Comparison of ENCODE assay signal across 13 cellular contexts in genomic region chr3:150094150-150094932, GRCh38.
DNase-seq lines count a peak whose midpoint lies in the region; ATAC-seq, FAIRE-seq and TF ChIP-seq lines count a peak whose summit lies in the region.
"Had no signal": no experiment of that assay in that cellular context is flagged by ENCODE, and none has a peak within 500 bp of the region (broad histone marks: within the 10 kb centered on the region; RNA-seq: fewer than 3 reads in every experiment).

No MANE protein-coding gene starts in this region.

- ATAC-seq in psoas muscle: peak; percentile 93 to 95 (median 94)
- ATAC-seq: A549, T-cell had no signal

- H3K79me2 ChIP-seq in astrocyte (ENCODE audit: insufficient read depth, low read length): no peaks in the 10 kb centered on the region

- H3K36me3 Mint-ChIP-seq in astrocyte (ENCODE audit: low read depth, unreplicated experiment): no peaks in the 10 kb centered on the region
- H3K36me3 Mint-ChIP-seq: mesothelial cell of epicardium, T-cell had no signal

- H3K4me3 ChIP-seq in astrocyte (ENCODE audit: insufficient read depth, low read depth, low read length) (no peak overlapping the region), psoas muscle (no peak overlapping the region), testis (no peak overlapping the region), neuronal stem cell (ENCODE audit: low read length in 2 of 2) (no peak overlapping the region)
- H3K4me3 ChIP-seq: A549, sigmoid colon had no signal

- H4K20me1 ChIP-seq in astrocyte (ENCODE audit: insufficient read depth, low read length): no peaks in the 10 kb centered on the region

- H3K27ac ChIP-seq in astrocyte (ENCODE audit: low read depth, low read length): no peak overlapping the region
- peak overlapping the region; percentile 90 for H3K27ac ChIP-seq in psoas muscle
- H3K27ac ChIP-seq in testis: no peak overlapping the region
- H3K27ac ChIP-seq in neuronal stem cell (replicated peaks; ENCODE audit: low read length): no peak overlapping the region
- H3K27ac ChIP-seq: A549, sigmoid colon had no signal

- no peak overlapping the region for H4K91ac ChIP-seq in neuronal stem cell (ENCODE audit: low read depth, low read length, poor library complexity)

- H2BK120ac ChIP-seq in neuronal stem cell (ENCODE audit: low read depth, low read length): no peak overlapping the region

- H2BK15ac ChIP-seq in neuronal stem cell (ENCODE audit: low read length): no peak overlapping the region

- H3K4me2 ChIP-seq in astrocyte (ENCODE audit: low read length) (peak overlapping the region; percentile 6), neuronal stem cell (ENCODE audit: insufficient read depth, low read length, poor library complexity, severe bottlenecking) (no peak overlapping the region)
- H3K4me2 ChIP-seq: A549 had no signal

- H3K4me1 Mint-ChIP-seq in astrocyte (ENCODE audit: low read depth, unreplicated experiment): peaks cover 26% of the 10 kb centered on the region
- H3K4me1 Mint-ChIP-seq: mesothelial cell of epicardium, T-cell had no signal

- no peak overlapping the region for H2AK5ac ChIP-seq in neuronal stem cell (ENCODE audit: low read depth, low read length)

- H3K4me1 ChIP-seq in astrocyte (ENCODE audit: insufficient read depth, low read length): peaks cover 24% of the 10 kb centered on the region
- H3K4me1 ChIP-seq in psoas muscle: peaks cover 55% of the 10 kb centered on the region
- no peaks in the 10 kb centered on the region for H3K4me1 ChIP-seq in testis
- peaks cover 3 to 15% of the 10 kb centered on the region in 2 donors for H3K4me1 ChIP-seq in neuronal stem cell (ENCODE audit: control insufficient read depth in 2 of 2, insufficient read depth in 1 of 2, low read depth in 1 of 2, low read length in 2 of 2)
- H3K4me1 ChIP-seq: A549 had no signal

- no peak overlapping the region for H4K8ac ChIP-seq in neuronal stem cell (ENCODE audit: low read depth, low read length)

- H3K9ac ChIP-seq in astrocyte (ENCODE audit: low read length) (no peak overlapping the region), neuronal stem cell (ENCODE audit: low read depth, low read length, poor library complexity) (no peak overlapping the region)

- no peaks in the 10 kb centered on the region for H3K79me1 ChIP-seq in neuronal stem cell (ENCODE audit: low read depth, low read length)

- no peak overlapping the region for H3K4me3 Mint-ChIP-seq in astrocyte (ENCODE audit: unreplicated experiment)
- H3K4me3 Mint-ChIP-seq: mesothelial cell of epicardium, T-cell had no signal

- DNase-seq in NCI-H2171 treated with DMSO at 0.1 percent for 48 hours (lab: John Stamatoyannopoulos, UW) (peak; percentile 39), NCI-H2171 (lab: John Stamatoyannopoulos, UW) (no peak), NCI-H1436 treated with DMSO at 0.1 percent for 48 hours (lab: John Stamatoyannopoulos, UW) (peak; percentile 33), astrocyte (ENCODE audit: low read depth) (no peak), psoas muscle (peak; percentile 67 to 91), occipital lobe (lab: John Stamatoyannopoulos, UW) (no peak), testis (no peak), neuronal stem cell (ENCODE audit: low spot score) (no peak)
- DNase-seq: NCI-H1048, sigmoid colon, T-cell had no signal

- H3K23ac ChIP-seq in neuronal stem cell (ENCODE audit: low read depth, low read length, poor library complexity): no peak overlapping the region

- FAIRE-seq in astrocyte (lab: Jason Lieb, UNC): no peak
- FAIRE-seq: A549 had no signal

- H3K9me3 Mint-ChIP-seq in astrocyte (ENCODE audit: unreplicated experiment): no peaks in the 10 kb centered on the region
- H3K9me3 Mint-ChIP-seq: T-cell had no signal

- no peak overlapping the region for H3K27ac Mint-ChIP-seq in astrocyte (ENCODE audit: unreplicated experiment)
- H3K27ac Mint-ChIP-seq: mesothelial cell of epicardium, T-cell had no signal

- TF ChIP-seq CTCF in astrocyte (IDR thresholded peaks at IDR 0.05; ENCODE audit: insufficient read depth, low read depth, low read length): no peak
- TF ChIP-seq CTCF in psoas muscle (IDR thresholded peaks at IDR 0.05): no peak
- TF ChIP-seq CTCF in testis (IDR thresholded peaks at IDR 0.05): no peak

- H3K4ac ChIP-seq in neuronal stem cell (ENCODE audit: low read length): no peak overlapping the region

- H3K14ac ChIP-seq in neuronal stem cell (ENCODE audit: low read length): no peak overlapping the region

- intact Hi-C loops in psoas muscle (cut with DNase I): loop anchor here (1.0 to 5.0 kb wide), 4 partner anchors 54 to 125 kb away; partner anchors contain the start of gene PFN2 (in 1 of the 2)
- intact Hi-C loops in testis (cut with DNase I; ENCODE audit: low total_unique reads): no loop called here

- H2BK12ac ChIP-seq in neuronal stem cell (ENCODE audit: low read length): no peak overlapping the region

- H3K27me3 Mint-ChIP-seq in astrocyte (ENCODE audit: low read depth, unreplicated experiment): no peaks in the 10 kb centered on the region

- no peak for TF ChIP-seq POLR2A in testis (IDR thresholded peaks at IDR 0.05)

- H3K9me3 ChIP-seq in astrocyte (ENCODE audit: insufficient read depth, low read depth, low read length) (no peaks in the 10 kb centered on the region), psoas muscle (no peaks in the 10 kb centered on the region), testis (no peaks in the 10 kb centered on the region), neuronal stem cell (replicated peaks in 1 of 2; ENCODE audit: control insufficient read depth in 2 of 2, insufficient read depth in 1 of 2, low read depth in 1 of 2, low read length in 2 of 2) (no peaks in the 10 kb centered on the region)
- H3K9me3 ChIP-seq: A549, sigmoid colon had no signal

- H3K36me3 ChIP-seq in astrocyte (ENCODE audit: insufficient read depth, low read length): no peaks in the 10 kb centered on the region
- peaks cover 0 to 2% of the 10 kb centered on the region in 2 donors for H3K36me3 ChIP-seq in psoas muscle (ENCODE audit: insufficient read depth in 1 of 2, low read depth in 1 of 2)
- no peaks in the 10 kb centered on the region for H3K36me3 ChIP-seq in testis (ENCODE audit: low read depth, missing control alignments)
- H3K36me3 ChIP-seq in neuronal stem cell (replicated peaks in 1 of 2; ENCODE audit: control insufficient read depth in 2 of 2, insufficient read depth in 2 of 2, low read length in 2 of 2): no peaks in the 10 kb centered on the region
- H3K36me3 ChIP-seq: sigmoid colon had no signal

- H3K18ac ChIP-seq in neuronal stem cell (ENCODE audit: low read length): no peak overlapping the region

- no peak overlapping the region for H2BK5ac ChIP-seq in neuronal stem cell (ENCODE audit: low read length)

- 31 to 46% (median 33%) methylated on average over 7 of the region's 7 CpGs for WGBS in psoas muscle, 3 donors
- 86 to 91% methylated on average over 7 of the region's 7 CpGs for whole genome bisulfite sequencing in testis, 2 donors
- WGBS in neuronal stem cell (ENCODE audit: extremely low coverage in 2 of 2, insufficient read length in 2 of 2, insufficient replicate concordance in 1 of 2), 2 donors: no CpG with 5 or more reads among the region's 7 CpGs

- H3K27me3 ChIP-seq in astrocyte (ENCODE audit: insufficient read depth, low read length) (no peaks in the 10 kb centered on the region), psoas muscle (ENCODE audit: insufficient read depth in 3 of 3, low read length in 2 of 3) (no peaks in the 10 kb centered on the region), testis (no peaks in the 10 kb centered on the region), neuronal stem cell (ENCODE audit: control insufficient read depth in 3 of 3, insufficient read depth in 3 of 3, low read depth in 1 of 3, low read length in 3 of 3) (no peaks in the 10 kb centered on the region)
- H3K27me3 ChIP-seq: sigmoid colon had no signal

- no peak overlapping the region for H2AFZ ChIP-seq in astrocyte (ENCODE audit: low read depth, low read length)
- H2AFZ ChIP-seq in neuronal stem cell (ENCODE audit: low read length): no peak overlapping the region

Comparison
In these comparisons a context has a peak if more than half of its experiments do, and no peak if none do; other contexts are left out.
1. DNase-seq: peak in NCI-H2171 treated with DMSO at 0.1 percent for 48 hours (single experiment), NCI-H1436 treated with DMSO at 0.1 percent for 48 hours (single experiment) and psoas muscle (2 of 2); none in NCI-H2171 (single experiment), astrocyte (single experiment), occipital lobe (single experiment), testis (single experiment) and neuronal stem cell (single experiment).